In the genomic region with DNA sequence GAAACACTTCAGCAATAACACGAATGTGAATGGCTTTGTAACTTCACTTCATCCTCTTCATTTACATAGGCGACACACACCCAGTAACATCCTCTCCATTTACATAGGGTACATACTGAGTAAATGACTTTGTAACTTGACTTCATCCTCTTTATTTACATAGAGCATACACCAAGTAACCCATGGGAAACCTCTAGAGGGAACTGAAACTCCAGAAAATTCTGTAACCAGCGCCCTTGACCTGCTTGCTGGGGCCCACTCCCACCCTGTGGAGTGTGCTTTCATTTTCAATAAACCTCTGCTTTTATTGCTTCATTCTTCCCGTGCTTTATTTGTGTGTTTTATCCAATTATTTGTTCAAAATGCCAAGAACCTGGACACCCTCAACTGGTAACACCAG, we compare ENCODE assay signal across 14 cellular contexts.
A peak's percentile ranks its signal among the peaks of the same experiment; 100 is the strongest.
DNase-seq lines count a peak whose midpoint lies in the region; ATAC-seq and TF ChIP-seq lines count a peak whose summit lies in the region.
"Had no signal": no experiment of that assay in that cellular context is flagged by ENCODE, and none has a peak within 500 bp of the region (broad histone marks: within the 10 kb centered on the region; RNA-seq: fewer than 3 reads in every experiment).

No MANE protein-coding gene starts in this region.

- no peak overlapping the region for H3K4me3 ChIP-seq in tibial nerve
- H3K4me3 ChIP-seq: BLaER1, dorsolateral prefrontal cortex, sigmoid colon, SJCRH30 had no signal

- DNase-seq in MV-4-11 (lab: John Stamatoyannopoulos, UW) = peak; percentile 92
- no peak for DNase-seq in activated gamma-delta T cell treated with Interleukin-2 at 50 U/mL for 16 hours
- DNase-seq in iPS-NIHi7 (ENCODE audit: extremely low spot score) = no peak
- DNase-seq in tibial nerve (ENCODE audit: low spot score in 2 of 2) = no peak
- DNase-seq: activated naive CD8-positive, alpha-beta T cell treated with anti-CD3 and anti-CD28 coated beads, Interleukin-2, amount 10 ng/mL, durations not matched to agents 7 days and 5 days; dorsolateral prefrontal cortex; hypothalamus; sigmoid colon; SJCRH30 had no signal

- no peak overlapping the region for H3K4me3 Mint-ChIP-seq in stimulated activated memory B cell treated with anti-CD40 and anti-IgM and Interleukin-4, amounts not matched to agents 10 μg/mL and 1 μg/mL and 100 μg/mL, for 72 hours
- H3K4me3 Mint-ChIP-seq: activated naive CD8-positive, alpha-beta T cell treated with anti-CD3 and anti-CD28 coated beads, Interleukin-2, amount 10 ng/mL, durations not matched to agents 7 days and 5 days had no signal

- no peaks in the 10 kb centered on the region for H3K4me1 Mint-ChIP-seq in stimulated activated memory B cell treated with anti-CD40 and anti-IgM and Interleukin-4, amounts not matched to agents 10 μg/mL and 1 μg/mL and 100 μg/mL, for 72 hours

- WGBS in tibial nerve, 2 donors = 62 to 77% methylated on average over 4 of the region's 4 CpGs

- H3K27ac Mint-ChIP-seq in stimulated activated memory B cell treated with anti-CD40 and anti-IgM and Interleukin-4, amounts not matched to agents 10 μg/mL and 1 μg/mL and 100 μg/mL, for 72 hours = no peak overlapping the region
- H3K27ac Mint-ChIP-seq: activated naive CD8-positive, alpha-beta T cell treated with anti-CD3 and anti-CD28 coated beads, Interleukin-2, amount 10 ng/mL, durations not matched to agents 7 days and 5 days had no signal

- H3K4me1 ChIP-seq in tibial nerve = peaks cover 0 to 13% (median 1%) of the 10 kb centered on the region in 4 donors
- H3K4me1 ChIP-seq: BLaER1, SJCRH30 had no signal

- no peak for TF ChIP-seq POLR2A in tibial nerve (IDR thresholded peaks at IDR 0.05)

- TF ChIP-seq EP300 in tibial nerve (IDR thresholded peaks at IDR 0.05) = no peak

- H3K27ac ChIP-seq in tibial nerve = no peak overlapping the region
- H3K27ac ChIP-seq: BLaER1, dorsolateral prefrontal cortex, sigmoid colon, SJCRH30 had no signal

- H3K27me3 Mint-ChIP-seq in stimulated activated memory B cell treated with anti-CD40 and anti-IgM and Interleukin-4, amounts not matched to agents 10 μg/mL and 1 μg/mL and 100 μg/mL, for 72 hours = no peaks in the 10 kb centered on the region
- H3K27me3 Mint-ChIP-seq: activated naive CD8-positive, alpha-beta T cell treated with anti-CD3 and anti-CD28 coated beads, Interleukin-2, amount 10 ng/mL, durations not matched to agents 7 days and 5 days had no signal

- no peak for TF ChIP-seq CTCF in tibial nerve (IDR thresholded peaks at IDR 0.05)

- no peaks in the 10 kb centered on the region for H3K36me3 ChIP-seq in tibial nerve
- H3K36me3 ChIP-seq: BLaER1, sigmoid colon, SJCRH30 had no signal

- H3K9me3 Mint-ChIP-seq in stimulated activated memory B cell treated with anti-CD40 and anti-IgM and Interleukin-4, amounts not matched to agents 10 μg/mL and 1 μg/mL and 100 μg/mL, for 72 hours = peaks cover 9% of the 10 kb centered on the region

- ATAC-seq in GM18508 (IDR thresholded peaks at IDR 0.05; ENCODE audit: insufficient read depth, unreplicated experiment) (peak; percentile 93), GM21367 (IDR thresholded peaks at IDR 0.05; ENCODE audit: unreplicated experiment) (peak; percentile 89), HG03025 (IDR thresholded peaks at IDR 0.05; ENCODE audit: low FRiP score, unreplicated experiment) (peak; percentile 90)
- ATAC-seq in stimulated activated memory B cell treated with anti-CD40 and anti-IgM and Interleukin-4, amounts not matched to agents 10 μg/mL and 1 μg/mL and 100 μg/mL, for 72 hours = no peak

- H3K27me3 ChIP-seq in tibial nerve = no peaks in the 10 kb centered on the region
- H3K27me3 ChIP-seq: BLaER1, sigmoid colon, SJCRH30 had no signal

- no peaks in the 10 kb centered on the region for H3K36me3 Mint-ChIP-seq in stimulated activated memory B cell treated with anti-CD40 and anti-IgM and Interleukin-4, amounts not matched to agents 10 μg/mL and 1 μg/mL and 100 μg/mL, for 72 hours
- H3K36me3 Mint-ChIP-seq: activated naive CD8-positive, alpha-beta T cell treated with anti-CD3 and anti-CD28 coated beads, Interleukin-2, amount 10 ng/mL, durations not matched to agents 7 days and 5 days had no signal

- peaks cover 0 to 3% (median 0%) of the 10 kb centered on the region in 4 donors for H3K9me3 ChIP-seq in tibial nerve
- H3K9me3 ChIP-seq: BLaER1, sigmoid colon, SJCRH30 had no signal
